In the genomic region with DNA sequence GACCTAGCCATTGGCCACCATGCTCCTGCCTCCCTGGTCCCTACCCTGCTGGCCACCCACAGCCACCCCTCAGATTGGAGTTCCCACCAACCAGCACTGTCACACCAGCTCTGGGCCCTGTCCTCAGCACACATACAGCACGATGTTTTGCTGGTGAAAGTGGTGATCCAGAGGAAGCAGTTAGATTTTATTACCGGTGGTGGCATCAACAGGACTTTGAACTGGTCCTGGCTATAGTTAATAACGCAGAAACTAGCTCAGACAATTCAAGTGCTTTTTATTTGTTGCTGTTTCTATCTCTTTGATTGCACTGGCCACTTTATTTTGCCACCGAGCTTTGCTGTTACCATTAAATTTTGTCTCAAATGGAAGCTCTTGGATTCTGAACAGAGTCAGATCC, we compare ENCODE assay signal across 1 cellular context.
TF ChIP-seq lines count a peak whose summit lies in the region.

No MANE protein-coding gene starts in this region.

TF ChIP-seq in K562, 482 proteins besides CTCF, POLR2A, EP300 and RAD21:
- TF ChIP-seq, protein P1, sequence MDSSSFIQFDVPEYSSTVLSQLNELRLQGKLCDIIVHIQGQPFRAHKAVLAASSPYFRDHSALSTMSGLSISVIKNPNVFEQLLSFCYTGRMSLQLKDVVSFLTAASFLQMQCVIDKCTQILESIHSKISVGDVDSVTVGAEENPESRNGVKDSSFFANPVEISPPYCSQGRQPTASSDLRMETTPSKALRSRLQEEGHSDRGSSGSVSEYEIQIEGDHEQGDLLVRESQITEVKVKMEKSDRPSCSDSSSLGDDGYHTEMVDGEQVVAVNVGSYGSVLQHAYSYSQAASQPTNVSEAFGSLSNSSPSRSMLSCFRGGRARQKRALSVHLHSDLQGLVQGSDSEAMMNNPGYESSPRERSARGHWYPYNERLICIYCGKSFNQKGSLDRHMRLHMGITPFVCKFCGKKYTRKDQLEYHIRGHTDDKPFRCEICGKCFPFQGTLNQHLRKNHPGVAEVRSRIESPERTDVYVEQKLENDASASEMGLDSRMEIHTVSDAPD (CRISPR knock-in tag; IDR thresholded peaks at IDR 0.05) = no peak
- TF ChIP-seq ETV1 (tag; conservative IDR thresholded peaks at IDR 0.05; ENCODE audit: low read depth) (no peak), ZBTB7A (IDR thresholded peaks at IDR 0.05; ENCODE audit: borderline replicate concordance, control insufficient read depth, low read depth, low read length) (no peak), PPARD (CRISPR knock-in tag; IDR thresholded peaks at IDR 0.05) (no peak), SMAD3 (CRISPR knock-in tag; conservative IDR thresholded peaks at IDR 0.05) (no peak), MXI1 (IDR thresholded peaks at IDR 0.05; ENCODE audit: low read depth, low read length) (no peak), ZFP30 (CRISPR knock-in tag; IDR thresholded peaks at IDR 0.05; ENCODE audit: borderline replicate concordance) (no peak), ZNF311 (CRISPR knock-in tag; IDR thresholded peaks at IDR 0.05) (no peak)
- TF ChIP-seq, protein P2, sequence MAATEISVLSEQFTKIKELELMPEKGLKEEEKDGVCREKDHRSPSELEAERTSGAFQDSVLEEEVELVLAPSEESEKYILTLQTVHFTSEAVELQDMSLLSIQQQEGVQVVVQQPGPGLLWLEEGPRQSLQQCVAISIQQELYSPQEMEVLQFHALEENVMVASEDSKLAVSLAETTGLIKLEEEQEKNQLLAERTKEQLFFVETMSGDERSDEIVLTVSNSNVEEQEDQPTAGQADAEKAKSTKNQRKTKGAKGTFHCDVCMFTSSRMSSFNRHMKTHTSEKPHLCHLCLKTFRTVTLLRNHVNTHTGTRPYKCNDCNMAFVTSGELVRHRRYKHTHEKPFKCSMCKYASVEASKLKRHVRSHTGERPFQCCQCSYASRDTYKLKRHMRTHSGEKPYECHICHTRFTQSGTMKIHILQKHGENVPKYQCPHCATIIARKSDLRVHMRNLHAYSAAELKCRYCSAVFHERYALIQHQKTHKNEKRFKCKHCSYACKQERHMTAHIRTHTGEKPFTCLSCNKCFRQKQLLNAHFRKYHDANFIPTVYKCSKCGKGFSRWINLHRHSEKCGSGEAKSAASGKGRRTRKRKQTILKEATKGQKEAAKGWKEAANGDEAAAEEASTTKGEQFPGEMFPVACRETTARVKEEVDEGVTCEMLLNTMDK (IDR thresholded peaks at IDR 0.05; ENCODE audit: borderline replicate concordance, insufficient read depth, low read depth, low read length, poor library complexity, severe bottlenecking) = no peak
- TF ChIP-seq, protein P3, sequence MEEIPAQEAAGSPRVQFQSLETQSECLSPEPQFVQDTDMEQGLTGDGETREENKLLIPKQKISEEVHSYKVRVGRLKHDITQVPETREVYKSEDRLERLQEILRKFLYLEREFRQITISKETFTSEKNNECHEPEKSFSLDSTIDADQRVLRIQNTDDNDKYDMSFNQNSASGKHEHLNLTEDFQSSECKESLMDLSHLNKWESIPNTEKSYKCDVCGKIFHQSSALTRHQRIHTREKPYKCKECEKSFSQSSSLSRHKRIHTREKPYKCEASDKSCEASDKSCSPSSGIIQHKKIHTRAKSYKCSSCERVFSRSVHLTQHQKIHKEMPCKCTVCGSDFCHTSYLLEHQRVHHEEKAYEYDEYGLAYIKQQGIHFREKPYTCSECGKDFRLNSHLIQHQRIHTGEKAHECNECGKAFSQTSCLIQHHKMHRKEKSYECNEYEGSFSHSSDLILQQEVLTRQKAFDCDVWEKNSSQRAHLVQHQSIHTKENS (CRISPR knock-in tag; IDR thresholded peaks at IDR 0.05) = no peak
- TF ChIP-seq, protein P4, sequence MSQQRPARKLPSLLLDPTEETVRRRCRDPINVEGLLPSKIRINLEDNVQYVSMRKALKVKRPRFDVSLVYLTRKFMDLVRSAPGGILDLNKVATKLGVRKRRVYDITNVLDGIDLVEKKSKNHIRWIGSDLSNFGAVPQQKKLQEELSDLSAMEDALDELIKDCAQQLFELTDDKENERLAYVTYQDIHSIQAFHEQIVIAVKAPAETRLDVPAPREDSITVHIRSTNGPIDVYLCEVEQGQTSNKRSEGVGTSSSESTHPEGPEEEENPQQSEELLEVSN (IDR thresholded peaks at IDR 0.05; ENCODE audit: borderline replicate concordance in 1 of 2, extremely low read depth in 1 of 2, insufficient read depth in 1 of 2, insufficient read length in 1 of 2, low read depth in 1 of 2, low read length in 1 of 2, poor library complexity in 1 of 2, severe bottlenecking in 1 of 2) = no peak
- TF ChIP-seq, protein P5, sequence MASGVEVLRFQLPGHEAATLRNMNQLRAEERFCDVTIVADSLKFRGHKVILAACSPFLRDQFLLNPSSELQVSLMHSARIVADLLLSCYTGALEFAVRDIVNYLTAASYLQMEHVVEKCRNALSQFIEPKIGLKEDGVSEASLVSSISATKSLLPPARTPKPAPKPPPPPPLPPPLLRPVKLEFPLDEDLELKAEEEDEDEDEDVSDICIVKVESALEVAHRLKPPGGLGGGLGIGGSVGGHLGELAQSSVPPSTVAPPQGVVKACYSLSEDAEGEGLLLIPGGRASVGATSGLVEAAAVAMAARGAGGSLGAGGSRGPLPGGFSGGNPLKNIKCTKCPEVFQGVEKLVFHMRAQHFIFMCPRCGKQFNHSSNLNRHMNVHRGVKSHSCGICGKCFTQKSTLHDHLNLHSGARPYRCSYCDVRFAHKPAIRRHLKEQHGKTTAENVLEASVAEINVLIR (CRISPR knock-in tag; IDR thresholded peaks at IDR 0.05) = no peak
